1 cellular context compared by ENCODE assay signal in the genomic region with DNA sequence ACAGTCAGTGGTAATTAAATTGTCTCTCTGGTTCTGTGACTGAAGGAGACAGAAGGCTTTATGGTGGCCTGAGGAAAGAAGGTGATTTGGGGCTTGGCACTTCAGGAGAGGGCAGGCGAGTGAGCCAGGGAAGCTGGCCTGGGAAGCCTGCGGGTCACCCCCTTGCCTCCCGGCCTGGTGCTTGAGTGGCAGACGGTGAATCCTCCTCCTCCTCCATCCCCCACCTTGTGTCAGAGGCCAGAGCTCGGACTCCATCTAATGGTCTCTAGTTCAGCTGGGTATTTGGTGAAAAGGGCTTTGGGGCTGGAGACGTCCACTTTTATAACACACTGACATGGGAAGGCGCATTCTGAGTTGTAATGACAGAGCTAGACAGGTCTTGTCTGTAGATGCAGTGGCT.
TF ChIP-seq lines count a peak whose summit lies in the region.

No MANE protein-coding gene starts in this region.

TF ChIP-seq in GM23338, 12 proteins besides CTCF, POLR2A, EP300 and RAD21 (continued from another document):
- TF ChIP-seq, protein P1, sequence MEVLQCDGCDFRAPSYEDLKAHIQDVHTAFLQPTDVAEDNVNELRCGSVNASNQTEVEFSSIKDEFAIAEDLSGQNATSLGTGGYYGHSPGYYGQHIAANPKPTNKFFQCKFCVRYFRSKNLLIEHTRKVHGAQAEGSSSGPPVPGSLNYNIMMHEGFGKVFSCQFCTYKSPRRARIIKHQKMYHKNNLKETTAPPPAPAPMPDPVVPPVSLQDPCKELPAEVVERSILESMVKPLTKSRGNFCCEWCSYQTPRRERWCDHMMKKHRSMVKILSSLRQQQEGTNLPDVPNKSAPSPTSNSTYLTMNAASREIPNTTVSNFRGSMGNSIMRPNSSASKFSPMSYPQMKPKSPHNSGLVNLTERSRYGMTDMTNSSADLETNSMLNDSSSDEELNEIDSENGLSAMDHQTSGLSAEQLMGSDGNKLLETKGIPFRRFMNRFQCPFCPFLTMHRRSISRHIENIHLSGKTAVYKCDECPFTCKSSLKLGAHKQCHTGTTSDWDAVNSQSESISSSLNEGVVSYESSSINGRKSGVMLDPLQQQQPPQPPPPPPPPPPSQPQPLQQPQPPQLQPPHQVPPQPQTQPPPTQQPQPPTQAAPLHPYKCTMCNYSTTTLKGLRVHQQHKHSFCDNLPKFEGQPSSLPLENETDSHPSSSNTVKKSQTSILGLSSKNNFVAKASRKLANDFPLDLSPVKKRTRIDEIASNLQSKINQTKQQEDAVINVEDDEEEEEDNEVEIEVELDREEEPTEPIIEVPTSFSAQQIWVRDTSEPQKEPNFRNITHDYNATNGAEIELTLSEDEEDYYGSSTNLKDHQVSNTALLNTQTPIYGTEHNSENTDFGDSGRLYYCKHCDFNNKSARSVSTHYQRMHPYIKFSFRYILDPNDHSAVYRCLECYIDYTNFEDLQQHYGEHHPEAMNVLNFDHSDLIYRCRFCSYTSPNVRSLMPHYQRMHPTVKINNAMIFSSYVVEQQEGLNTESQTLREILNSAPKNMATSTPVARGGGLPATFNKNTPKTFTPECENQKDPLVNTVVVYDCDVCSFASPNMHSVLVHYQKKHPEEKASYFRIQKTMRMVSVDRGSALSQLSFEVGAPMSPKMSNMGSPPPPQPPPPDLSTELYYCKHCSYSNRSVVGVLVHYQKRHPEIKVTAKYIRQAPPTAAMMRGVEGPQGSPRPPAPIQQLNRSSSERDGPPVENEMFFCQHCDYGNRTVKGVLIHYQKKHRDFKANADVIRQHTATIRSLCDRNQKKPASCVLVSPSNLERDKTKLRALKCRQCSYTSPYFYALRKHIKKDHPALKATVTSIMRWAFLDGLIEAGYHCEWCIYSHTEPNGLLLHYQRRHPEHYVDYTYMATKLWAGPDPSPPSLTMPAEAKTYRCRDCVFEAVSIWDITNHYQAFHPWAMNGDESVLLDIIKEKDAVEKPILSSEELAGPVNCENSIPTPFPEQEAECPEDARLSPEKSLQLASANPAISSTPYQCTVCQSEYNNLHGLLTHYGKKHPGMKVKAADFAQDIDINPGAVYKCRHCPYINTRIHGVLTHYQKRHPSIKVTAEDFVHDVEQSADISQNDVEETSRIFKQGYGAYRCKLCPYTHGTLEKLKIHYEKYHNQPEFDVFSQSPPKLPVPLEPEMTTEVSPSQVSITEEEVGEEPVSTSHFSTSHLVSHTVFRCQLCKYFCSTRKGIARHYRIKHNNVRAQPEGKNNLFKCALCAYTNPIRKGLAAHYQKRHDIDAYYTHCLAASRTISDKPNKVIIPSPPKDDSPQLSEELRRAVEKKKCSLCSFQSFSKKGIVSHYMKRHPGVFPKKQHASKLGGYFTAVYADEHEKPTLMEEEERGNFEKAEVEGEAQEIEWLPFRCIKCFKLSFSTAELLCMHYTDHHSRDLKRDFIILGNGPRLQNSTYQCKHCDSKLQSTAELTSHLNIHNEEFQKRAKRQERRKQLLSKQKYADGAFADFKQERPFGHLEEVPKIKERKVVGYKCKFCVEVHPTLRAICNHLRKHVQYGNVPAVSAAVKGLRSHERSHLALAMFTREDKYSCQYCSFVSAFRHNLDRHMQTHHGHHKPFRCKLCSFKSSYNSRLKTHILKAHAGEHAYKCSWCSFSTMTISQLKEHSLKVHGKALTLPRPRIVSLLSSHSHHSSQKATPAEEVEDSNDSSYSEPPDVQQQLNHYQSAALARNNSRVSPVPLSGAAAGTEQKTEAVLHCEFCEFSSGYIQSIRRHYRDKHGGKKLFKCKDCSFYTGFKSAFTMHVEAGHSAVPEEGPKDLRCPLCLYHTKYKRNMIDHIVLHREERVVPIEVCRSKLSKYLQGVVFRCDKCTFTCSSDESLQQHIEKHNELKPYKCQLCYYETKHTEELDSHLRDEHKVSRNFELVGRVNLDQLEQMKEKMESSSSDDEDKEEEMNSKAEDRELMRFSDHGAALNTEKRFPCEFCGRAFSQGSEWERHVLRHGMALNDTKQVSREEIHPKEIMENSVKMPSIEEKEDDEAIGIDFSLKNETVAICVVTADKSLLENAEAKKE (CRISPR knock-in tag; IDR thresholded peaks at IDR 0.05), result no peak
- TF ChIP-seq, protein P2, sequence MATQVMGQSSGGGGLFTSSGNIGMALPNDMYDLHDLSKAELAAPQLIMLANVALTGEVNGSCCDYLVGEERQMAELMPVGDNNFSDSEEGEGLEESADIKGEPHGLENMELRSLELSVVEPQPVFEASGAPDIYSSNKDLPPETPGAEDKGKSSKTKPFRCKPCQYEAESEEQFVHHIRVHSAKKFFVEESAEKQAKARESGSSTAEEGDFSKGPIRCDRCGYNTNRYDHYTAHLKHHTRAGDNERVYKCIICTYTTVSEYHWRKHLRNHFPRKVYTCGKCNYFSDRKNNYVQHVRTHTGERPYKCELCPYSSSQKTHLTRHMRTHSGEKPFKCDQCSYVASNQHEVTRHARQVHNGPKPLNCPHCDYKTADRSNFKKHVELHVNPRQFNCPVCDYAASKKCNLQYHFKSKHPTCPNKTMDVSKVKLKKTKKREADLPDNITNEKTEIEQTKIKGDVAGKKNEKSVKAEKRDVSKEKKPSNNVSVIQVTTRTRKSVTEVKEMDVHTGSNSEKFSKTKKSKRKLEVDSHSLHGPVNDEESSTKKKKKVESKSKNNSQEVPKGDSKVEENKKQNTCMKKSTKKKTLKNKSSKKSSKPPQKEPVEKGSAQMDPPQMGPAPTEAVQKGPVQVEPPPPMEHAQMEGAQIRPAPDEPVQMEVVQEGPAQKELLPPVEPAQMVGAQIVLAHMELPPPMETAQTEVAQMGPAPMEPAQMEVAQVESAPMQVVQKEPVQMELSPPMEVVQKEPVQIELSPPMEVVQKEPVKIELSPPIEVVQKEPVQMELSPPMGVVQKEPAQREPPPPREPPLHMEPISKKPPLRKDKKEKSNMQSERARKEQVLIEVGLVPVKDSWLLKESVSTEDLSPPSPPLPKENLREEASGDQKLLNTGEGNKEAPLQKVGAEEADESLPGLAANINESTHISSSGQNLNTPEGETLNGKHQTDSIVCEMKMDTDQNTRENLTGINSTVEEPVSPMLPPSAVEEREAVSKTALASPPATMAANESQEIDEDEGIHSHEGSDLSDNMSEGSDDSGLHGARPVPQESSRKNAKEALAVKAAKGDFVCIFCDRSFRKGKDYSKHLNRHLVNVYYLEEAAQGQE (IDR thresholded peaks at IDR 0.05; ENCODE audit: unreplicated experiment), result no peak
- no peak for TF ChIP-seq EZH2phosphoT487 (IDR thresholded peaks at IDR 0.05; ENCODE audit: unreplicated experiment)
- TF ChIP-seq, protein P3, sequence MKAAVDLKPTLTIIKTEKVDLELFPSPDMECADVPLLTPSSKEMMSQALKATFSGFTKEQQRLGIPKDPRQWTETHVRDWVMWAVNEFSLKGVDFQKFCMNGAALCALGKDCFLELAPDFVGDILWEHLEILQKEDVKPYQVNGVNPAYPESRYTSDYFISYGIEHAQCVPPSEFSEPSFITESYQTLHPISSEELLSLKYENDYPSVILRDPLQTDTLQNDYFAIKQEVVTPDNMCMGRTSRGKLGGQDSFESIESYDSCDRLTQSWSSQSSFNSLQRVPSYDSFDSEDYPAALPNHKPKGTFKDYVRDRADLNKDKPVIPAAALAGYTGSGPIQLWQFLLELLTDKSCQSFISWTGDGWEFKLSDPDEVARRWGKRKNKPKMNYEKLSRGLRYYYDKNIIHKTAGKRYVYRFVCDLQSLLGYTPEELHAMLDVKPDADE (IDR thresholded peaks at IDR 0.05), result no peak
